In genomic region chr21:14864211-14865021, GRCh38 we compare ENCODE assay signal across 8 cellular contexts.
DNase-seq lines count a peak whose midpoint lies in the region; ATAC-seq and TF ChIP-seq lines count a peak whose summit lies in the region.

No MANE protein-coding gene starts in this region.

- H3K9me3 ChIP-seq in gastroesophageal sphincter, result no peaks in the 10 kb centered on the region

- peak; percentile 78 for ATAC-seq in HG02852 (IDR thresholded peaks at IDR 0.05; ENCODE audit: unreplicated experiment)
- ATAC-seq in gastroesophageal sphincter, result peak; percentile 86
- peak; percentile 90 for ATAC-seq in omental fat pad (ENCODE audit: low FRiP score)

- H3K27me3 Mint-ChIP-seq in activated T-cell treated with anti-CD3 and anti-CD28 coated beads, Interleukin-2, amount 50 U/mL, for 24 hours, result peaks cover 7% of the 10 kb centered on the region

- no peaks in the 10 kb centered on the region for H3K36me3 ChIP-seq in gastroesophageal sphincter

- WGBS in gastroesophageal sphincter (ENCODE audit: low coverage in 1 of 2), 2 donors, result 15 to 20% methylated on average over 3 to 6 of the region's 9 CpGs

- no peak overlapping the region for H3K4me3 ChIP-seq in gastroesophageal sphincter

- peaks cover 0 to 44% (median 6%) of the 10 kb centered on the region in 3 donors for H3K4me1 ChIP-seq in gastroesophageal sphincter

- H3K27me3 ChIP-seq in gastroesophageal sphincter, result no peaks in the 10 kb centered on the region

- H3K27ac ChIP-seq in gastroesophageal sphincter, result peak overlapping the region in 3 of 4 donors; percentile 24 to 29 (median 28)

- DNase-seq in activated effector memory CD4-positive, alpha-beta T cell treated with anti-CD3 and anti-CD28 coated beads, Interleukin-2, amount 50 U/mL, for 16 hours, result peak; percentile 65
- DNase-seq in activated effector memory CD4-positive, alpha-beta T cell treated with Interleukin-2 at 50 U/mL for 16 hours, result no peak
- DNase-seq in NCI-H226 (peak; percentile 87), omental fat pad (ENCODE audit: low spot score) (peak; percentile 63), NCI-H345 treated with DMSO at 0.1 percent for 48 hours (lab: John Stamatoyannopoulos, UW; ENCODE audit: unreplicated experiment) (no peak)
- peak; percentile 56 for DNase-seq in activated T-cell treated with anti-CD3 and anti-CD28 coated beads, Interleukin-2, amount 50 U/mL, for 24 hours

- H3K27ac Mint-ChIP-seq in activated T-cell treated with anti-CD3 and anti-CD28 coated beads, Interleukin-2, amount 50 U/mL, for 24 hours, result no peak overlapping the region

- H3K36me3 Mint-ChIP-seq in activated T-cell treated with anti-CD3 and anti-CD28 coated beads, Interleukin-2, amount 50 U/mL, for 24 hours (ENCODE audit: low read depth), result no peaks in the 10 kb centered on the region

- peak; percentile 7 to 66 (median 32) for TF ChIP-seq CTCF in gastroesophageal sphincter (IDR thresholded peaks at IDR 0.05)
- peak in 1 of 3 donors; percentile 25 for TF ChIP-seq CTCF in omental fat pad (IDR thresholded peaks at IDR 0.05)

- no peak overlapping the region for H3K4me3 Mint-ChIP-seq in activated T-cell treated with anti-CD3 and anti-CD28 coated beads, Interleukin-2, amount 50 U/mL, for 24 hours

- peaks cover 10% of the 10 kb centered on the region for H3K4me1 Mint-ChIP-seq in activated T-cell treated with anti-CD3 and anti-CD28 coated beads, Interleukin-2, amount 50 U/mL, for 24 hours (ENCODE audit: low read depth)

- H3K9me3 Mint-ChIP-seq in activated T-cell treated with anti-CD3 and anti-CD28 coated beads, Interleukin-2, amount 50 U/mL, for 24 hours, result no peaks in the 10 kb centered on the region

- TF ChIP-seq EP300 in gastroesophageal sphincter (IDR thresholded peaks at IDR 0.05), result no peak

- TF ChIP-seq POLR2A in gastroesophageal sphincter (IDR thresholded peaks at IDR 0.05), result no peak

Comparison
In these comparisons a context has a peak if more than half of its experiments do, and no peak if none do; other contexts are left out.
1. DNase-seq: peak in activated effector memory CD4-positive, alpha-beta T cell treated with anti-CD3 and anti-CD28 coated beads, Interleukin-2, amount 50 U/mL, for 16 hours (single experiment), NCI-H226 (single experiment), activated T-cell treated with anti-CD3 and anti-CD28 coated beads, Interleukin-2, amount 50 U/mL, for 24 hours (single experiment) and omental fat pad (single experiment); none in activated effector memory CD4-positive, alpha-beta T cell treated with Interleukin-2 at 50 U/mL for 16 hours (single experiment) and NCI-H345 treated with DMSO at 0.1 percent for 48 hours (single experiment).
2. Peak in every context shown above with its lines, with median percentiles within 50 percentile points of each other: ATAC-seq.